In genomic region chr11:27471067-27471587, GRCh38 we compare ENCODE assay signal across 8 cellular contexts. TPM values are rescaled to one million over a fixed set of nuclear protein-coding genes. Genes with fewer than 3 reads are reported as not detected.
DNase-seq lines count a peak whose midpoint lies in the region; ATAC-seq and TF ChIP-seq lines count a peak whose summit lies in the region.

No MANE protein-coding gene starts in this region.

- H3K4me3 ChIP-seq in A673 (ENCODE audit: low read depth, low read length, poor library complexity, severe bottlenecking) (peak overlapping the region; percentile 72), GM23338 (peak overlapping the region; percentile 97), ascending aorta (peak overlapping the region; percentile 98 to 99), suprapubic skin (peak overlapping the region; percentile 98)

- H3K36me3 ChIP-seq in A673 (ENCODE audit: insufficient read depth, low read length, poor library complexity, severe bottlenecking) (no peaks in the 10 kb centered on the region), GM23338 (ENCODE audit: insufficient read depth) (no peaks in the 10 kb centered on the region), ascending aorta (no peaks in the 10 kb centered on the region), suprapubic skin (no peaks in the 10 kb centered on the region)

- no peak for TF ChIP-seq CTCF in A673 (conservative IDR thresholded peaks at IDR 0.05; ENCODE audit: low read depth, low read length)
- TF ChIP-seq CTCF in GM23338 (conservative IDR thresholded peaks at IDR 0.05; ENCODE audit: low read depth in 2 of 2), result no peak
- no peak for TF ChIP-seq CTCF in ascending aorta (IDR thresholded peaks at IDR 0.05)
- no peak for TF ChIP-seq CTCF in suprapubic skin (IDR thresholded peaks at IDR 0.05)

- peaks cover 5% of the 10 kb centered on the region for H3K27me3 Mint-ChIP-seq in GM23338 (ENCODE audit: insufficient read depth, low read depth, poor library complexity)

- H3K4me3 Mint-ChIP-seq in GM23338, result peak overlapping the region; percentile 84

- H3K9me3 Mint-ChIP-seq in GM23338, result 0 out of 3 replicates have a peak, but pooled peaks cover 4% of the 10 kb centered on the region

- peak; percentile 4; the same call in 2 of the 3 replicates for ATAC-seq in GM23338

- peaks cover 56% of the 10 kb centered on the region for H3K79me2 ChIP-seq in GM23338 (replicated peaks; ENCODE audit: insufficient read depth)

- 0 out of 2 replicates have a peak overlapping the region, but pooled peaks have one; percentile 11 for H2AFZ ChIP-seq in GM23338

- H3K9me3 ChIP-seq in A673 (ENCODE audit: low read depth, low read length, poor library complexity, severe bottlenecking), result no peaks in the 10 kb centered on the region
- no peaks in the 10 kb centered on the region for H3K9me3 ChIP-seq in ascending aorta
- H3K9me3 ChIP-seq in suprapubic skin, result no peaks in the 10 kb centered on the region

- 27% methylated on average over 12 of the region's 17 CpGs for WGBS in suprapubic skin

- H3K4me1 Mint-ChIP-seq in GM23338, result peaks cover 42% of the 10 kb centered on the region

- H3K4me1 ChIP-seq in A673 (ENCODE audit: insufficient read depth, low read length, poor library complexity, severe bottlenecking) (peaks cover 32% of the 10 kb centered on the region), GM23338 (ENCODE audit: insufficient read depth) (peaks cover 37% of the 10 kb centered on the region), ascending aorta (peaks cover 0 to 16% of the 10 kb centered on the region in 2 donors), suprapubic skin (peaks cover 54% of the 10 kb centered on the region)

- no peak for TF ChIP-seq POLR2A in suprapubic skin (IDR thresholded peaks at IDR 0.05)

- H3K36me3 Mint-ChIP-seq in GM23338 (ENCODE audit: low read depth), result peaks cover 3% of the 10 kb centered on the region

- CTCF ChIA-PET in A673 (lab: Charles Lee), result no interaction called here

- H3F3A ChIP-seq in GM23338 (replicated peaks; ENCODE audit: low read depth), result 0 out of 2 replicates have a peak, but pooled peaks cover 4% of the 10 kb centered on the region

- H4K20me1 ChIP-seq in GM23338 (replicated peaks; ENCODE audit: insufficient read depth), result peaks cover 41% of the 10 kb centered on the region

- peak overlapping the region; percentile 20; the same call in 1 of the 2 replicates for H3K27ac Mint-ChIP-seq in GM23338

- POLR2A ChIA-PET in A673 (lab: Charles Lee; ENCODE audit: low non-redundant PET), result no interaction called here

- no TSS peak for BruUV-seq in A673 (replicated peaks; lab: Mats Ljungman, UMichigan)

- no peak for TF ChIP-seq EP300 in suprapubic skin (IDR thresholded peaks at IDR 0.05)

- H3K27me3 ChIP-seq in A673 (replicated peaks; ENCODE audit: insufficient read depth, low read depth, low read length, poor library complexity), result no peaks in the 10 kb centered on the region
- no peaks in the 10 kb centered on the region for H3K27me3 ChIP-seq in GM23338 (ENCODE audit: insufficient read depth)
- no peaks in the 10 kb centered on the region for H3K27me3 ChIP-seq in ascending aorta
- H3K27me3 ChIP-seq in layer of hippocampus (ENCODE audit: control insufficient read depth, insufficient read depth, low read length), result no peaks in the 10 kb centered on the region
- H3K27me3 ChIP-seq in suprapubic skin, result no peaks in the 10 kb centered on the region

- intact Hi-C loops in A673 (cut with micrococcal nuclease; ENCODE audit: unreplicated experiment), result no loop called here
- intact Hi-C loops in ascending aorta (cut with DNase I), result loop anchor here (5.0 to 10.0 kb wide), 3 partner anchors 64 to 626 kb away; partner anchors contain the start of gene CCDC34

- peak overlapping the region; percentile 98 for H3K4me2 ChIP-seq in GM23338

- H3K27ac ChIP-seq in A673 (ENCODE audit: low read depth, low read length, poor library complexity, severe bottlenecking), result no peak overlapping the region
- H3K27ac ChIP-seq in GM23338 (ENCODE audit: low read depth), result no peak overlapping the region
- H3K27ac ChIP-seq in ascending aorta, result peak overlapping the region; percentile 70 to 92
- H3K27ac ChIP-seq in layer of hippocampus (ENCODE audit: low read depth, low read length), result peak overlapping the region; percentile 35
- H3K27ac ChIP-seq in suprapubic skin, result peak overlapping the region; percentile 97

- DNase-seq in A673 (ENCODE audit: low spot score) (no peak), GM23338 (ENCODE audit: low spot score) (peak; percentile 51), ascending aorta (ENCODE audit: low spot score in 2 of 2) (no peak), suprapubic skin (ENCODE audit: low spot score in 2 of 2) (no peak), middle frontal gyrus (ENCODE audit: extremely low spot score, low spot score) (no peak), Ammon's horn (ENCODE audit: low spot score) (no peak), epidermal melanocyte (ENCODE audit: insufficient read length, low spot score) (no peak)

- no peaks in the 10 kb centered on the region for H3K9me2 ChIP-seq in GM23338 (ENCODE audit: insufficient read depth)

TF ChIP-seq in GM23338, 12 proteins besides CTCF, POLR2A, EP300 and RAD21 (continues in another document):
- TF ChIP-seq ZNF331 (CRISPR knock-in tag; IDR thresholded peaks at IDR 0.05; ENCODE audit: low read depth), result no peak
- no peak for TF ChIP-seq ETS1 (IDR thresholded peaks at IDR 0.05)
- no peak for TF ChIP-seq EZH2 (IDR thresholded peaks at IDR 0.05; ENCODE audit: low read depth, unreplicated experiment)
- TF ChIP-seq, protein P1, sequence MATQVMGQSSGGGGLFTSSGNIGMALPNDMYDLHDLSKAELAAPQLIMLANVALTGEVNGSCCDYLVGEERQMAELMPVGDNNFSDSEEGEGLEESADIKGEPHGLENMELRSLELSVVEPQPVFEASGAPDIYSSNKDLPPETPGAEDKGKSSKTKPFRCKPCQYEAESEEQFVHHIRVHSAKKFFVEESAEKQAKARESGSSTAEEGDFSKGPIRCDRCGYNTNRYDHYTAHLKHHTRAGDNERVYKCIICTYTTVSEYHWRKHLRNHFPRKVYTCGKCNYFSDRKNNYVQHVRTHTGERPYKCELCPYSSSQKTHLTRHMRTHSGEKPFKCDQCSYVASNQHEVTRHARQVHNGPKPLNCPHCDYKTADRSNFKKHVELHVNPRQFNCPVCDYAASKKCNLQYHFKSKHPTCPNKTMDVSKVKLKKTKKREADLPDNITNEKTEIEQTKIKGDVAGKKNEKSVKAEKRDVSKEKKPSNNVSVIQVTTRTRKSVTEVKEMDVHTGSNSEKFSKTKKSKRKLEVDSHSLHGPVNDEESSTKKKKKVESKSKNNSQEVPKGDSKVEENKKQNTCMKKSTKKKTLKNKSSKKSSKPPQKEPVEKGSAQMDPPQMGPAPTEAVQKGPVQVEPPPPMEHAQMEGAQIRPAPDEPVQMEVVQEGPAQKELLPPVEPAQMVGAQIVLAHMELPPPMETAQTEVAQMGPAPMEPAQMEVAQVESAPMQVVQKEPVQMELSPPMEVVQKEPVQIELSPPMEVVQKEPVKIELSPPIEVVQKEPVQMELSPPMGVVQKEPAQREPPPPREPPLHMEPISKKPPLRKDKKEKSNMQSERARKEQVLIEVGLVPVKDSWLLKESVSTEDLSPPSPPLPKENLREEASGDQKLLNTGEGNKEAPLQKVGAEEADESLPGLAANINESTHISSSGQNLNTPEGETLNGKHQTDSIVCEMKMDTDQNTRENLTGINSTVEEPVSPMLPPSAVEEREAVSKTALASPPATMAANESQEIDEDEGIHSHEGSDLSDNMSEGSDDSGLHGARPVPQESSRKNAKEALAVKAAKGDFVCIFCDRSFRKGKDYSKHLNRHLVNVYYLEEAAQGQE (IDR thresholded peaks at IDR 0.05; ENCODE audit: unreplicated experiment), result no peak
- TF ChIP-seq EZH2phosphoT487 (IDR thresholded peaks at IDR 0.05; ENCODE audit: unreplicated experiment), result no peak
- TF ChIP-seq STAT1 (IDR thresholded peaks at IDR 0.05; ENCODE audit: unreplicated experiment), result no peak
- no peak for TF ChIP-seq CREB1 (CRISPR knock-in tag; IDR thresholded peaks at IDR 0.05; ENCODE audit: low read depth)

RNA-seq across cellular contexts. Expression of gene LGR4, which starts 1.5 kb away (rescaled TPM):
- total RNA-seq in A673 (2021), result 24.7 and 27.9 TPM in 2 replicates
- 91.7 and 99.6 TPM in 2 replicates for total RNA-seq in GM23338 (2014; rRNA removed; shearing (Covaris generic))
- 21.2 and 22.6 TPM in 2 replicates for polyA plus RNA-seq in GM23338 (2016; fragmentation: Nextera tagmentation; extraction: Ambion mirVana)
- 46.8 TPM for total RNA-seq in ascending aorta
- total RNA-seq in suprapubic skin, result 100 to 1,000 TPM in 1 of 4 donors, 10 to 100 TPM in 3; 54.7 to 143 (median 66.4) TPM

RNA-seq across cellular contexts. Expression of gene LIN7C, which starts 35.4 kb away (rescaled TPM):
- total RNA-seq in A673 (2021) (114 and 131 TPM in 2 replicates), ascending aorta (15.1 TPM), suprapubic skin (10 to 100 TPM; 31.7 to 45.5 (median 42.6) TPM)
- 61.0 and 65.6 TPM in 2 replicates for total RNA-seq in GM23338 (2014; rRNA removed; shearing (Covaris generic))
- polyA plus RNA-seq in GM23338 (2016; fragmentation: Nextera tagmentation; extraction: Ambion mirVana), result 18.3 and 22.5 TPM in 2 replicates

Comparison
In these comparisons a context has a peak if more than half of its experiments do, and no peak if none do; other contexts are left out.
1. H3K27ac ChIP-seq: peak in ascending aorta (2 of 2), layer of hippocampus (single experiment) and suprapubic skin (single experiment); none in A673 (single experiment) and GM23338 (single experiment).
2. Peak in every context shown above with its lines, with median percentiles within 50 percentile points of each other: H3K4me3 ChIP-seq.